In genomic region chr14:72894323-72894622, GRCh38 we compare ENCODE assay signal across 1 cellular context.
TF ChIP-seq lines count a peak whose summit lies in the region.

No MANE protein-coding gene starts in this region.

TF ChIP-seq in GM12878, 131 proteins besides CTCF, POLR2A, EP300 and RAD21 (continued from another document):
- TF ChIP-seq, protein P1, sequence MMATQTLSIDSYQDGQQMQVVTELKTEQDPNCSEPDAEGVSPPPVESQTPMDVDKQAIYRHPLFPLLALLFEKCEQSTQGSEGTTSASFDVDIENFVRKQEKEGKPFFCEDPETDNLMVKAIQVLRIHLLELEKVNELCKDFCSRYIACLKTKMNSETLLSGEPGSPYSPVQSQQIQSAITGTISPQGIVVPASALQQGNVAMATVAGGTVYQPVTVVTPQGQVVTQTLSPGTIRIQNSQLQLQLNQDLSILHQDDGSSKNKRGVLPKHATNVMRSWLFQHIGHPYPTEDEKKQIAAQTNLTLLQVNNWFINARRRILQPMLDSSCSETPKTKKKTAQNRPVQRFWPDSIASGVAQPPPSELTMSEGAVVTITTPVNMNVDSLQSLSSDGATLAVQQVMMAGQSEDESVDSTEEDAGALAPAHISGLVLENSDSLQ (IDR thresholded peaks at IDR 0.05), result no peak
- TF ChIP-seq DPF2 (IDR thresholded peaks at IDR 0.05) (no peak), BMI1 (IDR thresholded peaks at IDR 0.05; ENCODE audit: borderline replicate concordance) (no peak), STAT3 (IDR thresholded peaks at IDR 0.05; ENCODE audit: low read depth, low read length) (no peak), YBX1 (IDR thresholded peaks at IDR 0.05) (no peak), PML (IDR thresholded peaks at IDR 0.05; ENCODE audit: low read length) (no peak), SRF (IDR thresholded peaks at IDR 0.05; ENCODE audit: low read depth in 2 of 2, low read length in 2 of 2) (no peak), POU2F2 (IDR thresholded peaks at IDR 0.05; ENCODE audit: borderline replicate concordance, low read depth, low read length) (no peak), ZNF217 (IDR thresholded peaks at IDR 0.05) (no peak), CEBPB (IDR thresholded peaks at IDR 0.05; ENCODE audit: borderline replicate concordance in 1 of 2, low read depth in 2 of 2, low read length in 2 of 2) (no peak), MYC (IDR thresholded peaks at IDR 0.05; ENCODE audit: insufficient read depth, insufficient read length, insufficient replicate concordance, low read length, severe bottlenecking) (no peak), SPI1 (IDR thresholded peaks at IDR 0.05; ENCODE audit: borderline replicate concordance, insufficient read depth, low read depth, low read length) (no peak), ZNF687 (IDR thresholded peaks at IDR 0.05) (no peak), KLF5 (IDR thresholded peaks at IDR 0.05; ENCODE audit: partially characterized antibody) (no peak), MXI1 (IDR thresholded peaks at IDR 0.05; ENCODE audit: low read depth, low read length) (no peak)
- TF ChIP-seq, protein P2, sequence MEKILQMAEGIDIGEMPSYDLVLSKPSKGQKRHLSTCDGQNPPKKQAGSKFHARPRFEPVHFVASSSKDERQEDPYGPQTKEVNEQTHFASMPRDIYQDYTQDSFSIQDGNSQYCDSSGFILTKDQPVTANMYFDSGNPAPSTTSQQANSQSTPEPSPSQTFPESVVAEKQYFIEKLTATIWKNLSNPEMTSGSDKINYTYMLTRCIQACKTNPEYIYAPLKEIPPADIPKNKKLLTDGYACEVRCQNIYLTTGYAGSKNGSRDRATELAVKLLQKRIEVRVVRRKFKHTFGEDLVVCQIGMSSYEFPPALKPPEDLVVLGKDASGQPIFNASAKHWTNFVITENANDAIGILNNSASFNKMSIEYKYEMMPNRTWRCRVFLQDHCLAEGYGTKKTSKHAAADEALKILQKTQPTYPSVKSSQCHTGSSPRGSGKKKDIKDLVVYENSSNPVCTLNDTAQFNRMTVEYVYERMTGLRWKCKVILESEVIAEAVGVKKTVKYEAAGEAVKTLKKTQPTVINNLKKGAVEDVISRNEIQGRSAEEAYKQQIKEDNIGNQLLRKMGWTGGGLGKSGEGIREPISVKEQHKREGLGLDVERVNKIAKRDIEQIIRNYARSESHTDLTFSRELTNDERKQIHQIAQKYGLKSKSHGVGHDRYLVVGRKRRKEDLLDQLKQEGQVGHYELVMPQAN (conservative IDR thresholded peaks at IDR 0.05), result no peak
